7 cellular contexts compared by ENCODE assay signal in genomic region chr7:31116615-31117014, GRCh38.
"Had no signal": no experiment of that assay in that cellular context is flagged by ENCODE, and none has a peak within 500 bp of the region (broad histone marks: within the 10 kb centered on the region; RNA-seq: fewer than 3 reads in every experiment).

No MANE protein-coding gene starts in this region.

- H3K4me1 Mint-ChIP-seq: IgD-negative memory B cell had no signal

- DNase-seq: GM23248, GOT3, H7, HFFc6 had no signal

- H3K36me3 Mint-ChIP-seq: IgD-negative memory B cell had no signal

- H3K27ac Mint-ChIP-seq: HFFc6, IgD-negative memory B cell had no signal

- H3K9me3 Mint-ChIP-seq: HFFc6 had no signal

- H3K4me3 Mint-ChIP-seq: HFFc6, IgD-negative memory B cell had no signal

- ATAC-seq: HCT116, HepG2 had no signal
